ENCODE assay signal across 2 cellular contexts in genomic region chr16:22192261-22193133, GRCh38.
TF ChIP-seq lines count a peak whose summit lies in the region.

No MANE protein-coding gene starts in this region.

TF ChIP-seq in SK-N-SH, 30 proteins besides CTCF, POLR2A, EP300 and RAD21 (continued from another document):
- TF ChIP-seq REST (IDR thresholded peaks at IDR 0.05; ENCODE audit: low read depth, low read length) = no peak
- no peak for TF ChIP-seq MEF2A (IDR thresholded peaks at IDR 0.05; ENCODE audit: borderline replicate concordance, low read depth)
- TF ChIP-seq CHD2 (IDR thresholded peaks at IDR 0.05; ENCODE audit: low read length, partially characterized antibody) = no peak
- TF ChIP-seq RFX5 (IDR thresholded peaks at IDR 0.05; ENCODE audit: low read length) = no peak
- TF ChIP-seq TEAD4 (IDR thresholded peaks at IDR 0.05; ENCODE audit: borderline replicate concordance, insufficient read depth) = no peak
- TF ChIP-seq RXRA (IDR thresholded peaks at IDR 0.05; ENCODE audit: borderline replicate concordance, low read depth) = no peak
- TF ChIP-seq ELF1 (IDR thresholded peaks at IDR 0.05) = no peak
- TF ChIP-seq SIN3A (IDR thresholded peaks at IDR 0.05; ENCODE audit: borderline replicate concordance, low read depth, low read length) = no peak
- TF ChIP-seq NFIC (IDR thresholded peaks at IDR 0.05; ENCODE audit: borderline replicate concordance) = no peak

TF ChIP-seq in SK-N-SH treated with all-trans-retinoic acid at 6 μM for 48 hours, 23 proteins besides CTCF, POLR2A, EP300 and RAD21 (continued from another document):
- no peak for TF ChIP-seq SNAI2 (CRISPR knock-in tag; IDR thresholded peaks at IDR 0.05)
- no peak for TF ChIP-seq ISL1 (CRISPR knock-in tag; IDR thresholded peaks at IDR 0.05)
- TF ChIP-seq TSHZ2 (CRISPR knock-in tag; IDR thresholded peaks at IDR 0.05) = no peak
- TF ChIP-seq ZNF8 (CRISPR knock-in tag; IDR thresholded peaks at IDR 0.05) = no peak
- no peak for TF ChIP-seq ZFP30 (CRISPR knock-in tag; IDR thresholded peaks at IDR 0.05)
- TF ChIP-seq ZNF565 (CRISPR knock-in tag; conservative IDR thresholded peaks at IDR 0.05; ENCODE audit: low read depth) = no peak
- no peak for TF ChIP-seq PPARA (CRISPR knock-in tag; IDR thresholded peaks at IDR 0.05; ENCODE audit: borderline replicate concordance)
